6 cellular contexts compared by ENCODE assay signal in the genomic region with DNA sequence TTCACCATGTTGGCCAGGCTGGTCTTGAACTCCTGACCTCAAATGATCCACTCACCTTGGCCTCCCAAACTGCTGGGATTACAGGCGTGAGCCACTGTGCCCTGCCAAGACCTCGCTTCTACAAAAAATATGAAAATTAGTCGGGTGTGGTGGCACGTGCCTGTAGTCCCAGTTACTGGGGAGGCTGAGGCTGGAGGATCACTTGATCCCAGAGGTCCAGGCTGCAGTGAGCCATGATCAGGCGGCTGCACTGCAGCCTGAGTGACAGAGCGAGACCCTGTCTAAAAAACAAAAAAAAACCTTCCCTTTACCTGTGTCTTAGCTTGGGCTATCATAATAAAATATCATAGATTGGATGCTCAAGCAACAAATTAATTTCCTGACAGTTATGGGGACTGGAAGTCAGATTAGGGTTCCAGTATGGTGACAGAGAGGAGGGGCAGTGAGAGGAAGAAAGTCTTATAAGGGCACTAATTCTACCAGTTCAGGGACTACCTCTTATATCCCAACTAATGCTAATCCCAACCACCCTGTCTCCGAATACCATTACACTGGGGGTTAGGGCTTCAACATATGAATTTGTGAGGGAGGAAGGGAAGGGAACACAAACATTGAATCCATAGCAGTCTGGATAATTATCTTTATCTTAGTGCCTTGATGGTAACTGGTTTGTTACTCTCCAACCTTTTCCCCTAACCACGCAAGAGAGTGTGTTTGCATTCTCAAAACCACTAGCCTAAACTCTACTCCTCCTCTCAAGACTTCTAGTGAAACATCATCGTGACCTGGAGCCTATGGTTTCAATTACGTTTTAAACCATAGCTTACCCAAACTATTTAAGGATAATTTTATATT. TPM values are rescaled to one million over a fixed set of nuclear protein-coding genes. Genes with fewer than 3 reads are reported as not detected.
DNase-seq lines count a peak whose midpoint lies in the region; ATAC-seq and TF ChIP-seq lines count a peak whose summit lies in the region.

No MANE protein-coding gene starts in this region.

- H3K4me3 Mint-ChIP-seq in HFFc6 = peak overlapping the region; percentile 89; the same call in 1 of the 2 replicates

- no peak for ATAC-seq in GM18909 (IDR thresholded peaks at IDR 0.05; ENCODE audit: poor library complexity, unreplicated experiment)

- H3K4me3 ChIP-seq in adipocyte (ENCODE audit: low read length) (peak overlapping the region; percentile 86), neuron (ENCODE audit: low read length) (peak overlapping the region; percentile 68)

- no peaks in the 10 kb centered on the region for H3K9me3 ChIP-seq in adipocyte (ENCODE audit: control insufficient read depth, low read length)
- no peaks in the 10 kb centered on the region for H3K9me3 ChIP-seq in neuron (ENCODE audit: low read length)

- H3K4me1 Mint-ChIP-seq in HFFc6 (ENCODE audit: low read depth) = peaks cover 16% of the 10 kb centered on the region

- peaks cover 7% of the 10 kb centered on the region; the same call in 1 of the 2 replicates for H3K36me3 Mint-ChIP-seq in HFFc6 (ENCODE audit: low read depth)

- peak overlapping the region; percentile 89; the same call in 1 of the 2 replicates for H3K27ac Mint-ChIP-seq in HFFc6

- H3K27me3 ChIP-seq in adipocyte (replicated peaks; ENCODE audit: control insufficient read depth, insufficient read depth, low read length) (peaks cover 1% of the 10 kb centered on the region), neuron (ENCODE audit: insufficient read depth, low read length) (peaks cover 17% of the 10 kb centered on the region)

- no peak for TF ChIP-seq CTCF in HFFc6 (IDR thresholded peaks at IDR 0.05)

- peaks cover 3% of the 10 kb centered on the region for H3K27me3 Mint-ChIP-seq in HFFc6 (ENCODE audit: insufficient read depth)

- DNase-seq in HFFc6 = no peak
- no peak for DNase-seq in adipocyte (ENCODE audit: low read depth)
- no peak for DNase-seq in EL
- no peak for DNase-seq in NCI-H526 (lab: John Stamatoyannopoulos, UW)

- H3K9me3 Mint-ChIP-seq in HFFc6 = no peaks in the 10 kb centered on the region

- H3K9ac ChIP-seq in adipocyte (ENCODE audit: low read length) = peak overlapping the region; percentile 87

- H2AFZ ChIP-seq in neuron (ENCODE audit: low read depth, low read length) = peak overlapping the region; percentile 24

- H3K4me1 ChIP-seq in adipocyte (ENCODE audit: control insufficient read depth, insufficient read depth, low read length) (peaks cover 11% of the 10 kb centered on the region), neuron (ENCODE audit: insufficient read depth, low read length) (peaks cover 39% of the 10 kb centered on the region)

- H3K36me3 ChIP-seq in adipocyte (ENCODE audit: control insufficient read depth, insufficient read depth, low read length, severe bottlenecking) = peaks cover 18% of the 10 kb centered on the region
- peaks cover 11% of the 10 kb centered on the region for H3K36me3 ChIP-seq in neuron (ENCODE audit: insufficient read depth, low read length)

RNA-seq across cellular contexts. Expression of a gene that starts 1.0 kb away (rescaled TPM):
- 10 to 100 TPM; 73.9 to 83.9 (median 76.7) TPM for total RNA-seq in HFFc6 (2021; fragmentation: NEBNext Ultra II Directional; extraction: Animal tissue kit (Norgen Biotek cat#: 25700))

RNA-seq across cellular contexts. Expression of a gene that starts 10.7 kb away (rescaled TPM):
- 10 to 100 TPM; 25.0 to 35.8 (median 32.7) TPM for total RNA-seq in HFFc6 (2021; fragmentation: NEBNext Ultra II Directional; extraction: Animal tissue kit (Norgen Biotek cat#: 25700))

RNA-seq across cellular contexts. Expression of a gene that starts 11.0 kb away (rescaled TPM):
- total RNA-seq in HFFc6 (2021; fragmentation: NEBNext Ultra II Directional; extraction: Animal tissue kit (Norgen Biotek cat#: 25700)) = not detected

RNA-seq across cellular contexts. Expression of a gene that starts 18.2 kb away (rescaled TPM):
- total RNA-seq in HFFc6 (2021; fragmentation: NEBNext Ultra II Directional; extraction: Animal tissue kit (Norgen Biotek cat#: 25700)) = 10 to 100 TPM; 13.9 to 33.3 (median 29.0) TPM

RNA-seq across cellular contexts. Expression of a gene that starts 28.7 kb away (rescaled TPM):
- total RNA-seq in HFFc6 (2021; fragmentation: NEBNext Ultra II Directional; extraction: Animal tissue kit (Norgen Biotek cat#: 25700)) = not detected
